14 cellular contexts compared by ENCODE assay signal in the genomic region with DNA sequence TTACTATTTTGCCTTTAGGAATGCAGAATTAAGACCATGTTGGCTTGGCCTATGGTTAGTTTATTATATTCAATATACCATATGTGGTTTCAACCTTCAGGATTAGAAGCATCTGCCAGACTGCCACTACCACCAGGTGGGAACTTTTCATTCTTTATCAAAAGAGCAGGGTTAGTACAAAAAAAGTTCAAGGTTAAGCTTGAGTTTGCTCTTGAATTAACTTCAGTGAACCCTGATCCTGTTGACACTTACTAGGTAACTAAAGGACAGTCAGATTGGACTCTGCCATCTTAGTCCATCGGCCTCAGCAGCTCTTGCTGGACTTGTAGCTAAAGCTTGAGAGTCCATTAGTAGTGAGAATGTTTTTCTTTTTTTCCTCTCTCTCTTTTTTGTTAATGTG. TPM values are rescaled to one million over a fixed set of nuclear protein-coding genes. Genes with fewer than 3 reads are reported as not detected.
A peak's percentile ranks its signal among the peaks of the same experiment; 100 is the strongest.
DNase-seq lines count a peak whose midpoint lies in the region; ATAC-seq, FAIRE-seq and TF ChIP-seq lines count a peak whose summit lies in the region.
"Had no signal": no experiment of that assay in that cellular context is flagged by ENCODE, and none has a peak within 500 bp of the region (broad histone marks: within the 10 kb centered on the region; RNA-seq: fewer than 3 reads in every experiment).

No MANE protein-coding gene starts in this region.

- H3K4me3 ChIP-seq in IMR-90 (ENCODE audit: insufficient read depth, low read depth, low read length) (no peak overlapping the region), gastroesophageal sphincter (no peak overlapping the region), smooth muscle cell (no peak overlapping the region), spleen (no peak overlapping the region)
- H3K4me3 ChIP-seq: BLaER1 treated with 17β-estradiol and CSF1 and Interleukin-3, amounts not matched to agents 10 nM and 100 nM; SJSA1 had no signal

- H3K79me1 ChIP-seq in IMR-90 (ENCODE audit: low read depth in 1 of 2, low read length in 2 of 2), result peaks cover 0 to 47% of the 10 kb centered on the region in 2 experiments; a peak in 2 of 4 replicates

- H3K4ac ChIP-seq in IMR-90 (ENCODE audit: low read depth, low read length), result peak overlapping the region; percentile 51; the same call in 1 of the 2 replicates

- H4K8ac ChIP-seq in IMR-90 (ENCODE audit: low read depth in 2 of 2, low read length in 2 of 2), result no peak overlapping the region

- TF ChIP-seq POLR2A in IMR-90 (IDR thresholded peaks at IDR 0.05; ENCODE audit: low read depth, low read length) (no peak), gastroesophageal sphincter (IDR thresholded peaks at IDR 0.05) (no peak), spleen (IDR thresholded peaks at IDR 0.05) (no peak)

- H4K20me1 ChIP-seq in IMR-90 (ENCODE audit: insufficient read depth, low read length) (peaks cover 58% of the 10 kb centered on the region), smooth muscle cell (ENCODE audit: low read depth) (peaks cover 40% of the 10 kb centered on the region)

- no peak overlapping the region for H3K9ac ChIP-seq in IMR-90 (ENCODE audit: low read depth, low read length)
- no peak overlapping the region for H3K9ac ChIP-seq in smooth muscle cell (ENCODE audit: low read depth)
- H3K9ac ChIP-seq: BLaER1 treated with 17β-estradiol and CSF1 and Interleukin-3, amounts not matched to agents 10 nM and 100 nM had no signal

- in situ Hi-C loops in IMR-90 (cut with MboI; ENCODE audit: low sequenced_read_pairs), result no loop called here

- TF ChIP-seq EP300 in gastroesophageal sphincter (IDR thresholded peaks at IDR 0.05), result no peak

- peak overlapping the region; percentile 57 for H3K18ac ChIP-seq in IMR-90 (ENCODE audit: low read depth, low read length)

- WGBS in IMR-90 (ENCODE audit: extremely low coverage in 2 of 2, insufficient read length in 1 of 2), 2 experiments, result no CpG with 5 or more reads among the region's 1 CpG
- 64 to 92% methylated on average over 1 of the region's 1 CpG for WGBS in gastroesophageal sphincter (ENCODE audit: low coverage in 1 of 2), 2 donors
- WGBS in smooth muscle cell (ENCODE audit: low lambda C conversion rate), result 100% methylated on average over 1 of the region's 1 CpG
- WGBS in spleen, 5 donors, result 91 to 100% (median 96%) methylated on average over 1 of the region's 1 CpG

- no peak overlapping the region for H4K5ac ChIP-seq in IMR-90 (ENCODE audit: low read depth, low read length)

- intact Hi-C loops in IMR-90 (cut with micrococcal nuclease) (no loop called here), spleen (cut with DNase I; ENCODE audit: low total_unique reads) (no loop called here)

- peak; percentile 51 for FAIRE-seq in GM19239 (lab: Jason Lieb, UNC)

- H3K4me1 ChIP-seq in IMR-90 (ENCODE audit: control insufficient read depth, insufficient read depth, low read length), result peaks cover 22% of the 10 kb centered on the region
- peaks cover 14 to 96% (median 15%) of the 10 kb centered on the region in 3 donors for H3K4me1 ChIP-seq in gastroesophageal sphincter
- H3K4me1 ChIP-seq in smooth muscle cell (ENCODE audit: low read depth), result peaks cover 42% of the 10 kb centered on the region
- H3K4me1 ChIP-seq in spleen, result peaks cover 10 to 77% (median 29%) of the 10 kb centered on the region in 6 donors

- H3K36me3 ChIP-seq in IMR-90 (ENCODE audit: control insufficient read depth, insufficient read depth, low read length) (no peaks in the 10 kb centered on the region; the same call in 1 of the 2 replicates), gastroesophageal sphincter (no peaks in the 10 kb centered on the region), smooth muscle cell (ENCODE audit: low read depth) (no peaks in the 10 kb centered on the region), spleen (no peaks in the 10 kb centered on the region)

- TF ChIP-seq CTCF in IMR-90 (conservative IDR thresholded peaks at IDR 0.05; ENCODE audit: low read depth, low read length) (no peak), gastroesophageal sphincter (IDR thresholded peaks at IDR 0.05) (no peak), smooth muscle cell (IDR thresholded peaks at IDR 0.05; ENCODE audit: borderline replicate concordance, insufficient read depth, poor library complexity, severe bottlenecking) (no peak), spleen (IDR thresholded peaks at IDR 0.05 in 8 of 11, conservative IDR thresholded peaks at IDR 0.05 in 3 of 11) (no peak)

- dilution Hi-C loops in IMR-90 (cut with HindIII; ENCODE audit: low sequenced_read_pairs, unreplicated experiment), result no loop called here

- no peak overlapping the region for H2AFZ ChIP-seq in IMR-90 (replicated peaks; ENCODE audit: low read length, poor library complexity)
- H2AFZ ChIP-seq in smooth muscle cell (ENCODE audit: low read depth), result no peak overlapping the region

- POLR2A ChIA-PET in IMR-90 (lab: Charles Lee; ENCODE audit: unreplicated experiment), result no interaction called here

- no peak for TF ChIP-seq RAD21 in IMR-90 (IDR thresholded peaks at IDR 0.05; ENCODE audit: low read length)

- peaks cover 97% of the 10 kb centered on the region for H3K79me2 ChIP-seq in smooth muscle cell (ENCODE audit: low read depth)

- H2BK20ac ChIP-seq in IMR-90 (ENCODE audit: low read depth, low read length), result no peak overlapping the region

- no TSS peak for BruUV-seq in IMR-90 (replicated peaks; lab: Mats Ljungman, UMichigan)

- DNase-seq in GM19239 (ENCODE audit: insufficient read length, low spot score), result no peak
- DNase-seq in IMR-90, result no peak
- no peak for DNase-seq in smooth muscle cell (lab: John Stamatoyannopoulos, UW; ENCODE audit: unreplicated experiment)
- DNase-seq in spleen, result no peak
- DNase-seq: HCEC 1CT, NCI-H1436 treated with DMSO at 0.1 percent for 48 hours, NCI-H2227 treated with DMSO at 0.1 percent for 48 hours, NCI-H526 treated with DMSO at 0.1 percent for 48 hours had no signal

- CTCF ChIA-PET in IMR-90 (lab: Yijun Ruan, JAX), result interaction anchor here (1.6 to 2.2 kb wide), 2 partner anchors 10 to 63 kb away, joined by 4 to 8 read pairs; no protein-coding TSS in a partner anchor

- ATAC-seq in IMR-90 (ENCODE audit: low read depth), result no peak
- no peak for ATAC-seq in gastroesophageal sphincter
- no peak for ATAC-seq in GM21619 (IDR thresholded peaks at IDR 0.05; ENCODE audit: unreplicated experiment)
- ATAC-seq in GM18861 (IDR thresholded peaks at IDR 0.05; ENCODE audit: unreplicated experiment), result no peak

- H2BK5ac ChIP-seq in IMR-90 (ENCODE audit: low read depth, low read length, poor library complexity, severe bottlenecking), result peak overlapping the region; percentile 78

- no peak overlapping the region for H2AK9ac ChIP-seq in IMR-90 (replicated peaks; ENCODE audit: low read depth, low read length, poor library complexity)

- peak overlapping the region; percentile 83; the same call in 1 of the 2 replicates for H2AK5ac ChIP-seq in IMR-90 (ENCODE audit: low read depth, low read length)

- H4K91ac ChIP-seq in IMR-90 (ENCODE audit: insufficient read depth, low read depth, low read length), result no peak overlapping the region

- H3K27me3 ChIP-seq in IMR-90 (ENCODE audit: control insufficient read depth, insufficient read depth, low read length) (no peaks in the 10 kb centered on the region), gastroesophageal sphincter (no peaks in the 10 kb centered on the region), smooth muscle cell (ENCODE audit: low read depth) (no peaks in the 10 kb centered on the region), spleen (replicated peaks in 1 of 7) (no peaks in the 10 kb centered on the region)
- H3K27me3 ChIP-seq: BLaER1 treated with 17β-estradiol and CSF1 and Interleukin-3, amounts not matched to agents 10 nM and 100 nM; SJSA1 had no signal

- H3K4me2 ChIP-seq in IMR-90 (ENCODE audit: low read depth, low read length) (no peak overlapping the region), smooth muscle cell (no peak overlapping the region)

- no peak overlapping the region for H2BK15ac ChIP-seq in IMR-90 (ENCODE audit: low read depth, low read length)

- H3K23ac ChIP-seq in IMR-90 (ENCODE audit: low read depth, low read length), result peak overlapping the region; percentile 86; the same call in 1 of the 2 replicates

- no peaks in the 10 kb centered on the region for H3K9me3 ChIP-seq in IMR-90 (ENCODE audit: control insufficient read depth, insufficient read depth, low read length)
- no peaks in the 10 kb centered on the region for H3K9me3 ChIP-seq in gastroesophageal sphincter
- H3K9me3 ChIP-seq in smooth muscle cell (replicated peaks; ENCODE audit: low read depth), result no peaks in the 10 kb centered on the region
- no peaks in the 10 kb centered on the region for H3K9me3 ChIP-seq in spleen
- H3K9me3 ChIP-seq: BLaER1 treated with 17β-estradiol and CSF1 and Interleukin-3, amounts not matched to agents 10 nM and 100 nM; SJSA1 had no signal

- H3K56ac ChIP-seq in IMR-90 (ENCODE audit: extremely low read depth, insufficient read depth, low read length), result no peak overlapping the region

- H3K9me1 ChIP-seq in IMR-90 (ENCODE audit: insufficient read depth, low read length), result peaks cover 6% of the 10 kb centered on the region

- H3F3A ChIP-seq in smooth muscle cell (ENCODE audit: low read depth), result peaks cover 60% of the 10 kb centered on the region

- peak overlapping the region; percentile 75 for H3K14ac ChIP-seq in IMR-90 (replicated peaks; ENCODE audit: low read depth, low read length)

- peak overlapping the region; percentile 63; the same call in 1 of the 2 replicates for H3K27ac ChIP-seq in IMR-90 (ENCODE audit: insufficient read depth, low read length)
- peak overlapping the region; percentile 20 to 93 (median 56) for H3K27ac ChIP-seq in gastroesophageal sphincter
- peak overlapping the region; percentile 44 for H3K27ac ChIP-seq in smooth muscle cell (ENCODE audit: low read depth)
- H3K27ac ChIP-seq in spleen, result no peak overlapping the region
- H3K27ac ChIP-seq: BLaER1 treated with 17β-estradiol and CSF1 and Interleukin-3, amounts not matched to agents 10 nM and 100 nM; RWPE1; SJSA1 had no signal

- H2BK120ac ChIP-seq in IMR-90 (ENCODE audit: low read depth, low read length), result peak overlapping the region; percentile 21; the same call in 1 of the 2 replicates

TF ChIP-seq in IMR-90, 13 proteins besides CTCF, POLR2A, EP300 and RAD21 (continues in another document):
- TF ChIP-seq RCOR1 (IDR thresholded peaks at IDR 0.05; ENCODE audit: insufficient replicate concordance, low read length) (no peak), MAZ (IDR thresholded peaks at IDR 0.05; ENCODE audit: borderline replicate concordance, low read depth, low read length) (no peak), CEBPB (IDR thresholded peaks at IDR 0.05; ENCODE audit: low read depth, low read length) (no peak), CHD1 (IDR thresholded peaks at IDR 0.05; ENCODE audit: low read depth, low read length) (no peak), BHLHE40 (IDR thresholded peaks at IDR 0.05; ENCODE audit: low read depth, low read length) (no peak), RFX5 (IDR thresholded peaks at IDR 0.05; ENCODE audit: low read depth, low read length) (no peak)

RNA-seq across cellular contexts. Expression of a gene that starts 22.1 kb away (rescaled TPM):
- total RNA-seq in IMR-90 (2012; rRNA removed), result 392 and 524 TPM in 2 replicates
- polyA plus RNA-seq in IMR-90 (2012; rRNA removed), result 194 and 242 TPM in 2 replicates
- 181 and 264 TPM in 2 replicates for polyA plus RNA-seq in IMR-90 (2012; cell fraction: cytosol; rRNA removed)
- 149 and 183 TPM in 2 replicates for polyA plus RNA-seq in IMR-90 (2012; cell fraction: nucleus; rRNA removed; ENCODE audit: low replicate concordance)
- total RNA-seq in gastroesophageal sphincter, result 100 to 1,000 TPM; 553 to 721 (median 692) TPM
- total RNA-seq in smooth muscle cell, result 389 and 417 TPM in 2 replicates
- 149 and 151 TPM in 2 replicates for polyA plus RNA-seq in smooth muscle cell
- 10 to 100 TPM; 60.9 to 99.6 (median 73.8) TPM for total RNA-seq in spleen
- 10 to 100 TPM; 17.0 to 32.2 (median 27.0) TPM for polyA plus RNA-seq in spleen

Comparison
In these comparisons a context has a peak if more than half of its experiments do, and no peak if none do; other contexts are left out.
1. H3K27ac ChIP-seq: peak in IMR-90 (single experiment), gastroesophageal sphincter (4 of 4) and smooth muscle cell (single experiment); none in spleen (0 of 8).